17 cellular contexts compared by ENCODE assay signal in the genomic region with DNA sequence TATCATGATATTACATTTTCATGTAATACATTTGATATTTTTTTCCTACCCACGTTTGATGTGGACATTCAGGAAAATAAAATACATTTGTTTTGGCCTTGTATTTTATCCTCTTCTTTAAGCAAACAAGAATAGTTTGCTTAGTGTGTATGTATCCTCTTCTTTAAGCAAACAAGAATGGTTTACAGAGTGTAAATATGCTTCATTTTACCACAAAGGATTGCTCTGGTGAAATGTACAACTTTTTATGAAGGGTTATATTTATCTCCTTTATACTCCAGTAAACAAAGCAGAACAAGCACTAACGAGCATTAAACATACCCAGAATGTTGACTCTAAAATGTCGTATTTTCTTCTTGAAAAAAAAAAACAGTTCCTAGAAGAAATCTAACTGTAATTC.
A peak's percentile ranks its signal among the peaks of the same experiment; 100 is the strongest.
DNase-seq lines count a peak whose midpoint lies in the region; ATAC-seq, FAIRE-seq and TF ChIP-seq lines count a peak whose summit lies in the region.
"Had no signal": no experiment of that assay in that cellular context is flagged by ENCODE, and none has a peak within 500 bp of the region (broad histone marks: within the 10 kb centered on the region; RNA-seq: fewer than 3 reads in every experiment).

No MANE protein-coding gene starts in this region.

- H3K36me3 Mint-ChIP-seq in activated CD8-positive, alpha-beta T cell treated with anti-CD3 and anti-CD28 coated beads for 36 hours (ENCODE audit: low read depth) = no peaks in the 10 kb centered on the region
- H3K36me3 Mint-ChIP-seq: CD8-positive, alpha-beta T cell had no signal

- DNase-seq in HepG2 (ENCODE audit: low spot score) (no peak), right lobe of liver (no peak), NCI-H2081 treated with DMSO at 0.1 percent for 48 hours (lab: John Stamatoyannopoulos, UW) (peak; percentile 12), trophoblast cell (no peak)
- DNase-seq in activated CD8-positive, alpha-beta T cell treated with anti-CD3 and anti-CD28 coated beads for 36 hours = no peak
- DNase-seq: AML-193; C1 segment of cervical spinal cord; Calu3; CD8-positive, alpha-beta T cell; DMS79; NCI-H1105 treated with DMSO at 0.1 percent for 48 hours; NCI-H524 treated with DMSO at 0.1 percent for 48 hours; Peyer's patch had no signal

- H3K4me3 ChIP-seq in HepG2 (replicated peaks in 1 of 3; ENCODE audit: insufficient read depth in 1 of 3, low read depth in 2 of 3, low read length in 3 of 3) (no peak overlapping the region), right lobe of liver (no peak overlapping the region), trophoblast cell (ENCODE audit: low read depth, low read length) (no peak overlapping the region)
- H3K4me3 ChIP-seq: K562, Peyer's patch had no signal

- H3K14ac ChIP-seq in trophoblast cell (ENCODE audit: low read length) = no peak overlapping the region

- H2BK12ac ChIP-seq in trophoblast cell (ENCODE audit: low read length) = no peak overlapping the region

- ATAC-seq in HepG2 (no peak), right lobe of liver (no peak), HG03378 (IDR thresholded peaks at IDR 0.05; ENCODE audit: unreplicated experiment) (no peak)
- ATAC-seq in activated CD8-positive, alpha-beta T cell treated with anti-CD3 and anti-CD28 coated beads for 36 hours = no peak
- ATAC-seq: CD8-positive, alpha-beta T cell; K562; SK-N-SH treated with all-trans-retinoic acid at 6 μM for 48 hours had no signal

- no peak overlapping the region for H4K12ac ChIP-seq in trophoblast cell (ENCODE audit: low read depth, low read length)

- no peaks in the 10 kb centered on the region for H3K9me3 Mint-ChIP-seq in activated CD8-positive, alpha-beta T cell treated with anti-CD3 and anti-CD28 coated beads for 36 hours
- H3K9me3 Mint-ChIP-seq: CD8-positive, alpha-beta T cell had no signal

- intact Hi-C loops in HepG2 (cut with micrococcal nuclease; ENCODE audit: unreplicated experiment) (no loop called here), right lobe of liver (cut with DNase I) (no loop called here)
- intact Hi-C loops in activated CD8-positive, alpha-beta T cell treated with anti-CD3 and anti-CD28 coated beads for 36 hours (cut with micrococcal nuclease) = no loop called here

- 0% methylated on average over 3 of the region's 3 CpGs for WGBS in HepG2 (ENCODE audit: low lambda C conversion rate)
- 14% methylated on average over 3 of the region's 3 CpGs for WGBS in right lobe of liver (ENCODE audit: insufficient coverage, low coverage, low lambda C conversion rate, missing lambda C conversion rate)
- WGBS in trophoblast cell (ENCODE audit: extremely low coverage, insufficient coverage, insufficient read length) = no CpG with 5 or more reads among the region's 3 CpGs

- no peak for FAIRE-seq in HepG2 (lab: Jason Lieb, UNC)
- FAIRE-seq: K562 had no signal

- H3K27ac ChIP-seq in HepG2 (ENCODE audit: extremely low read length, insufficient read depth, low read length) (no peak overlapping the region), right lobe of liver (no peak overlapping the region), VCaP (peak overlapping the region; percentile 22; the same call in 1 of the 2 replicates), trophoblast cell (ENCODE audit: low read depth, low read length) (no peak overlapping the region)
- H3K27ac ChIP-seq: Peyer's patch had no signal

- no peak overlapping the region for H3K4me3 Mint-ChIP-seq in activated CD8-positive, alpha-beta T cell treated with anti-CD3 and anti-CD28 coated beads for 36 hours
- H3K4me3 Mint-ChIP-seq: CD8-positive, alpha-beta T cell had no signal

- TF ChIP-seq POLR2A in HepG2 (IDR thresholded peaks at IDR 0.05; ENCODE audit: insufficient read depth in 1 of 2, low read depth in 2 of 2, low read length in 2 of 2) (no peak), right lobe of liver (IDR thresholded peaks at IDR 0.05) (no peak)

- H3K27ac Mint-ChIP-seq in activated CD8-positive, alpha-beta T cell treated with anti-CD3 and anti-CD28 coated beads for 36 hours = no peak overlapping the region
- H3K27ac Mint-ChIP-seq: CD8-positive, alpha-beta T cell had no signal

- in situ Hi-C loops in HepG2 (cut with HindIII; ENCODE audit: extremely low pct_ligation_motif_present, low pct_unique_long_range_greater_than_20kb) = no loop called here

- POLR2A ChIA-PET in HepG2 (lab: Yijun Ruan, JAX) = no interaction called here
- POLR2A ChIA-PET in activated CD8-positive, alpha-beta T cell treated with anti-CD3 and anti-CD28 coated beads for 36 hours (lab: Charles Lee) = no interaction called here

- no peak overlapping the region for H4K91ac ChIP-seq in trophoblast cell (ENCODE audit: low read depth, low read length)

- no peak overlapping the region for H3K9ac ChIP-seq in HepG2 (ENCODE audit: insufficient read depth, low read depth, low read length)
- no peak overlapping the region for H3K9ac ChIP-seq in trophoblast cell (ENCODE audit: low read length)

- no peak overlapping the region for H3K4ac ChIP-seq in trophoblast cell (ENCODE audit: low read depth, low read length)

- CTCF ChIA-PET in HepG2 (lab: Yijun Ruan, JAX; ENCODE audit: low intra/inter-chr PET ratio, low total read pairs) = no interaction called here
- CTCF ChIA-PET in activated CD8-positive, alpha-beta T cell treated with anti-CD3 and anti-CD28 coated beads for 36 hours (lab: Charles Lee) = no interaction called here

- H3K4me1 ChIP-seq in HepG2 (ENCODE audit: insufficient read depth, low read length) (peaks cover 10% of the 10 kb centered on the region; the same call in 1 of the 2 replicates), right lobe of liver (no peaks in the 10 kb centered on the region), trophoblast cell (ENCODE audit: control insufficient read depth in 1 of 2, insufficient read depth in 2 of 2, low read length in 2 of 2) (no peaks in the 10 kb centered on the region)
- H3K4me1 ChIP-seq: Peyer's patch had no signal

- no peak overlapping the region for H2BK5ac ChIP-seq in trophoblast cell (ENCODE audit: low read depth, low read length, poor library complexity)

- H3K79me1 ChIP-seq in trophoblast cell (ENCODE audit: low read length) = no peaks in the 10 kb centered on the region

- H3K23ac ChIP-seq in trophoblast cell (ENCODE audit: low read length) = no peak overlapping the region

- TF ChIP-seq CTCF in HepG2 (CRISPR knock-in tag; IDR thresholded peaks at IDR 0.05) (no peak), right lobe of liver (IDR thresholded peaks at IDR 0.05) (no peak), VCaP (conservative IDR thresholded peaks at IDR 0.05) (no peak)
- TF ChIP-seq CTCF in activated CD8-positive, alpha-beta T cell treated with anti-CD3 and anti-CD28 coated beads for 36 hours (IDR thresholded peaks at IDR 0.05) = no peak

- H2AK5ac ChIP-seq in trophoblast cell (ENCODE audit: low read length) = no peak overlapping the region

- H3K18ac ChIP-seq in trophoblast cell (ENCODE audit: low read length) = no peak overlapping the region

- H3K36me3 ChIP-seq in HepG2 (replicated peaks in 1 of 2; ENCODE audit: control insufficient read depth in 1 of 2, insufficient read depth in 2 of 2, low read length in 2 of 2) (no peaks in the 10 kb centered on the region), right lobe of liver (no peaks in the 10 kb centered on the region), trophoblast cell (ENCODE audit: control insufficient read depth in 1 of 2, insufficient read depth in 2 of 2, low read length in 2 of 2) (no peaks in the 10 kb centered on the region)
- H3K36me3 ChIP-seq: Peyer's patch had no signal

- no peaks in the 10 kb centered on the region for H3K27me3 Mint-ChIP-seq in activated CD8-positive, alpha-beta T cell treated with anti-CD3 and anti-CD28 coated beads for 36 hours

- BruUV-seq in HepG2 (replicated peaks; lab: Mats Ljungman, UMichigan) = no TSS peak

- H2BK120ac ChIP-seq in trophoblast cell (ENCODE audit: insufficient read depth, low read length, poor library complexity) = no peak overlapping the region

- H3K4me1 Mint-ChIP-seq in activated CD8-positive, alpha-beta T cell treated with anti-CD3 and anti-CD28 coated beads for 36 hours (ENCODE audit: low read depth) = no peaks in the 10 kb centered on the region

- H3K79me2 ChIP-seq in HepG2 (ENCODE audit: insufficient read depth, low read length) (no peaks in the 10 kb centered on the region), trophoblast cell (ENCODE audit: control insufficient read depth, insufficient read depth, low read length, poor library complexity) (no peaks in the 10 kb centered on the region)

- H4K8ac ChIP-seq in trophoblast cell (ENCODE audit: low read depth, low read length) = no peak overlapping the region

- no peak for TF ChIP-seq RAD21 in HepG2 (CRISPR knock-in tag; IDR thresholded peaks at IDR 0.05)

- TF ChIP-seq EP300 in HepG2 (IDR thresholded peaks at IDR 0.05; ENCODE audit: low read depth in 2 of 2, low read length in 2 of 2) (no peak), HepG2 (CRISPR knock-in tag; IDR thresholded peaks at IDR 0.05; ENCODE audit: borderline replicate concordance) (no peak)

- H3K4me2 ChIP-seq in HepG2 (ENCODE audit: low read depth, low read length) (no peak overlapping the region), trophoblast cell (ENCODE audit: low read length) (no peak overlapping the region)

- H2AFZ ChIP-seq in HepG2 (ENCODE audit: low read length) = no peak overlapping the region
- no peak overlapping the region for H2AFZ ChIP-seq in trophoblast cell (ENCODE audit: insufficient read depth, low read length, poor library complexity)

- H4K20me1 ChIP-seq in HepG2 (ENCODE audit: insufficient read depth, low read length) = no peaks in the 10 kb centered on the region

- H3K27me3 ChIP-seq in HepG2 (ENCODE audit: control insufficient read depth in 1 of 2, insufficient read depth in 2 of 2, low read length in 2 of 2) (no peaks in the 10 kb centered on the region), right lobe of liver (no peaks in the 10 kb centered on the region), trophoblast cell (ENCODE audit: insufficient read depth, low read length) (no peaks in the 10 kb centered on the region)
- H3K27me3 ChIP-seq: Peyer's patch had no signal

- H3K9me3 ChIP-seq in HepG2 (ENCODE audit: low read length) (no peaks in the 10 kb centered on the region), right lobe of liver (no peaks in the 10 kb centered on the region), trophoblast cell (ENCODE audit: insufficient read depth, low read depth, low read length) (no peaks in the 10 kb centered on the region)
- H3K9me3 ChIP-seq: Peyer's patch had no signal

TF ChIP-seq in HepG2, 621 proteins besides CTCF, POLR2A, EP300 and RAD21 (continues in another document):
- TF ChIP-seq MXD4 (CRISPR knock-in tag; IDR thresholded peaks at IDR 0.05) = no peak
